In the genomic region with DNA sequence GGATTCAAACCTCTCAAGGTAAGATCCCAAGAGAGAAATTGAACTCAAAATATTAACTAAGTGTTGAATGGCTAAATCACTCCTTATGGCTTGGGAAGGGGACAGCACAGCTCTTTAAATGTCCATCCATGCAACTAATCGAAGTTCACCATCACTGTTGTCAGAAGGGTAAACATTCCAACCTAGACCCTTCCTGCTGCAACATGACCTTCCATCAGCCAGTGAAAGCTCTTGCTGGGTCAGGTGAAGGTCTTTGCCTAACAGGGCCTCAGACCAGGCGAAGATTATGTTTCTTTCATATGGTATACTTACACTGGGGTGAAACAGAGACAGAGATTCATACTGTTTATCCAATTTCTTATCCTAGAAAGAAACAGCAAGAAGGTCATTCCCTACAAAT, we compare ENCODE assay signal across 1 cellular context.
A peak's percentile ranks its signal among the peaks of the same experiment; 100 is the strongest.
TF ChIP-seq lines count a peak whose summit lies in the region.

No MANE protein-coding gene starts in this region.

TF ChIP-seq in HepG2, 621 proteins besides CTCF, POLR2A, EP300 and RAD21 (continued from another document and continues in another):
- TF ChIP-seq, protein P1, sequence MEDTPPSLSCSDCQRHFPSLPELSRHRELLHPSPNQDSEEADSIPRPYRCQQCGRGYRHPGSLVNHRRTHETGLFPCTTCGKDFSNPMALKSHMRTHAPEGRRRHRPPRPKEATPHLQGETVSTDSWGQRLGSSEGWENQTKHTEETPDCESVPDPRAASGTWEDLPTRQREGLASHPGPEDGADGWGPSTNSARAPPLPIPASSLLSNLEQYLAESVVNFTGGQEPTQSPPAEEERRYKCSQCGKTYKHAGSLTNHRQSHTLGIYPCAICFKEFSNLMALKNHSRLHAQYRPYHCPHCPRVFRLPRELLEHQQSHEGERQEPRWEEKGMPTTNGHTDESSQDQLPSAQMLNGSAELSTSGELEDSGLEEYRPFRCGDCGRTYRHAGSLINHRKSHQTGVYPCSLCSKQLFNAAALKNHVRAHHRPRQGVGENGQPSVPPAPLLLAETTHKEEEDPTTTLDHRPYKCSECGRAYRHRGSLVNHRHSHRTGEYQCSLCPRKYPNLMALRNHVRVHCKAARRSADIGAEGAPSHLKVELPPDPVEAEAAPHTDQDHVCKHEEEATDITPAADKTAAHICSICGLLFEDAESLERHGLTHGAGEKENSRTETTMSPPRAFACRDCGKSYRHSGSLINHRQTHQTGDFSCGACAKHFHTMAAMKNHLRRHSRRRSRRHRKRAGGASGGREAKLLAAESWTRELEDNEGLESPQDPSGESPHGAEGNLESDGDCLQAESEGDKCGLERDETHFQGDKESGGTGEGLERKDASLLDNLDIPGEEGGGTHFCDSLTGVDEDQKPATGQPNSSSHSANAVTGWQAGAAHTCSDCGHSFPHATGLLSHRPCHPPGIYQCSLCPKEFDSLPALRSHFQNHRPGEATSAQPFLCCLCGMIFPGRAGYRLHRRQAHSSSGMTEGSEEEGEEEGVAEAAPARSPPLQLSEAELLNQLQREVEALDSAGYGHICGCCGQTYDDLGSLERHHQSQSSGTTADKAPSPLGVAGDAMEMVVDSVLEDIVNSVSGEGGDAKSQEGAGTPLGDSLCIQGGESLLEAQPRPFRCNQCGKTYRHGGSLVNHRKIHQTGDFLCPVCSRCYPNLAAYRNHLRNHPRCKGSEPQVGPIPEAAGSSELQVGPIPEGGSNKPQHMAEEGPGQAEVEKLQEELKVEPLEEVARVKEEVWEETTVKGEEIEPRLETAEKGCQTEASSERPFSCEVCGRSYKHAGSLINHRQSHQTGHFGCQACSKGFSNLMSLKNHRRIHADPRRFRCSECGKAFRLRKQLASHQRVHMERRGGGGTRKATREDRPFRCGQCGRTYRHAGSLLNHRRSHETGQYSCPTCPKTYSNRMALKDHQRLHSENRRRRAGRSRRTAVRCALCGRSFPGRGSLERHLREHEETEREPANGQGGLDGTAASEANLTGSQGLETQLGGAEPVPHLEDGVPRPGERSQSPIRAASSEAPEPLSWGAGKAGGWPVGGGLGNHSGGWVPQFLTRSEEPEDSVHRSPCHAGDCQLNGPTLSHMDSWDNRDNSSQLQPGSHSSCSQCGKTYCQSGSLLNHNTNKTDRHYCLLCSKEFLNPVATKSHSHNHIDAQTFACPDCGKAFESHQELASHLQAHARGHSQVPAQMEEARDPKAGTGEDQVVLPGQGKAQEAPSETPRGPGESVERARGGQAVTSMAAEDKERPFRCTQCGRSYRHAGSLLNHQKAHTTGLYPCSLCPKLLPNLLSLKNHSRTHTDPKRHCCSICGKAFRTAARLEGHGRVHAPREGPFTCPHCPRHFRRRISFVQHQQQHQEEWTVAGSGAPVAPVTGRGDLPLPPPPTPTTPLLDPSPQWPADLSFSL (CRISPR knock-in tag; IDR thresholded peaks at IDR 0.05) = no peak
- TF ChIP-seq ZSCAN22 (CRISPR knock-in tag; IDR thresholded peaks at IDR 0.05) (no peak), ZBTB42 (CRISPR knock-in tag; IDR thresholded peaks at IDR 0.05) (no peak), ZNF329 (CRISPR knock-in tag; IDR thresholded peaks at IDR 0.05; ENCODE audit: low read depth) (no peak), HNF4A (CRISPR knock-in tag; IDR thresholded peaks at IDR 0.05) (peak; percentile 59), ZNF557 (CRISPR knock-in tag; IDR thresholded peaks at IDR 0.05) (no peak), CHCHD3 (CRISPR knock-in tag; IDR thresholded peaks at IDR 0.05) (no peak), CBX5 (CRISPR knock-in tag; IDR thresholded peaks at IDR 0.05; ENCODE audit: borderline replicate concordance) (no peak), RCOR2 (CRISPR knock-in tag; IDR thresholded peaks at IDR 0.05) (0 out of 2 replicates have a peak, but pooled peaks have one; percentile 44), RARA (CRISPR knock-in tag; IDR thresholded peaks at IDR 0.05) (peak; percentile 88), ZNF605 (CRISPR knock-in tag; IDR thresholded peaks at IDR 0.05) (0 out of 2 replicates have a peak, but pooled peaks have one; percentile 14), GABPB1 (CRISPR knock-in tag; IDR thresholded peaks at IDR 0.05) (no peak), ZNF224 (CRISPR knock-in tag; IDR thresholded peaks at IDR 0.05) (no peak), ZNF235 (CRISPR knock-in tag; IDR thresholded peaks at IDR 0.05; ENCODE audit: borderline replicate concordance) (no peak), HMG20A (CRISPR knock-in tag; IDR thresholded peaks at IDR 0.05; ENCODE audit: borderline replicate concordance) (peak; percentile 36; the same call in 1 of the 2 replicates), KMT2B (CRISPR knock-in tag; IDR thresholded peaks at IDR 0.05) (no peak), FOXK2 (IDR thresholded peaks at IDR 0.05) (no peak), ZSCAN12 (CRISPR knock-in tag; IDR thresholded peaks at IDR 0.05) (no peak), SCMH1 (CRISPR knock-in tag; IDR thresholded peaks at IDR 0.05; ENCODE audit: borderline replicate concordance) (no peak), ATF4 (CRISPR knock-in tag; IDR thresholded peaks at IDR 0.05) (no peak), SMAD9 (CRISPR knock-in tag; IDR thresholded peaks at IDR 0.05) (no peak), NFIC (IDR thresholded peaks at IDR 0.05; ENCODE audit: low read length) (no peak), PHF21A (CRISPR knock-in tag; IDR thresholded peaks at IDR 0.05) (peak; percentile 45; the same call in 1 of the 2 replicates), ISL2 (CRISPR knock-in tag; IDR thresholded peaks at IDR 0.05) (no peak), THYN1 (CRISPR knock-in tag; IDR thresholded peaks at IDR 0.05; ENCODE audit: borderline replicate concordance, low read depth) (no peak), WIZ (CRISPR knock-in tag; IDR thresholded peaks at IDR 0.05) (no peak), NR2F2 (IDR thresholded peaks at IDR 0.05; ENCODE audit: borderline replicate concordance, low read depth) (peak; percentile 43; the same call in 1 of the 2 replicates), ZNF326 (CRISPR knock-in tag; IDR thresholded peaks at IDR 0.05; ENCODE audit: borderline replicate concordance) (no peak), GATAD2A (CRISPR knock-in tag; IDR thresholded peaks at IDR 0.05) (0 out of 2 replicates have a peak, but pooled peaks have one; percentile 23), TIGD3 (CRISPR knock-in tag; IDR thresholded peaks at IDR 0.05; ENCODE audit: borderline replicate concordance) (no peak), ZNF546 (CRISPR knock-in tag; conservative IDR thresholded peaks at IDR 0.05) (no peak), MED1 (CRISPR knock-in tag; IDR thresholded peaks at IDR 0.05) (no peak), EEA1 (CRISPR knock-in tag; IDR thresholded peaks at IDR 0.05; ENCODE audit: borderline replicate concordance) (no peak), ZNF740 (CRISPR knock-in tag; IDR thresholded peaks at IDR 0.05) (no peak), CEBPB (IDR thresholded peaks at IDR 0.05; ENCODE audit: borderline replicate concordance, low read depth, low read length) (no peak), ZNF17 (CRISPR knock-in tag; IDR thresholded peaks at IDR 0.05) (no peak), KMT2A (CRISPR knock-in tag; IDR thresholded peaks at IDR 0.05) (no peak), THRA (CRISPR knock-in tag; IDR thresholded peaks at IDR 0.05; ENCODE audit: borderline replicate concordance) (peak; percentile 53; the same call in 1 of the 2 replicates), ZBTB43 (CRISPR knock-in tag; conservative IDR thresholded peaks at IDR 0.05) (no peak)
- TF ChIP-seq, protein P2, sequence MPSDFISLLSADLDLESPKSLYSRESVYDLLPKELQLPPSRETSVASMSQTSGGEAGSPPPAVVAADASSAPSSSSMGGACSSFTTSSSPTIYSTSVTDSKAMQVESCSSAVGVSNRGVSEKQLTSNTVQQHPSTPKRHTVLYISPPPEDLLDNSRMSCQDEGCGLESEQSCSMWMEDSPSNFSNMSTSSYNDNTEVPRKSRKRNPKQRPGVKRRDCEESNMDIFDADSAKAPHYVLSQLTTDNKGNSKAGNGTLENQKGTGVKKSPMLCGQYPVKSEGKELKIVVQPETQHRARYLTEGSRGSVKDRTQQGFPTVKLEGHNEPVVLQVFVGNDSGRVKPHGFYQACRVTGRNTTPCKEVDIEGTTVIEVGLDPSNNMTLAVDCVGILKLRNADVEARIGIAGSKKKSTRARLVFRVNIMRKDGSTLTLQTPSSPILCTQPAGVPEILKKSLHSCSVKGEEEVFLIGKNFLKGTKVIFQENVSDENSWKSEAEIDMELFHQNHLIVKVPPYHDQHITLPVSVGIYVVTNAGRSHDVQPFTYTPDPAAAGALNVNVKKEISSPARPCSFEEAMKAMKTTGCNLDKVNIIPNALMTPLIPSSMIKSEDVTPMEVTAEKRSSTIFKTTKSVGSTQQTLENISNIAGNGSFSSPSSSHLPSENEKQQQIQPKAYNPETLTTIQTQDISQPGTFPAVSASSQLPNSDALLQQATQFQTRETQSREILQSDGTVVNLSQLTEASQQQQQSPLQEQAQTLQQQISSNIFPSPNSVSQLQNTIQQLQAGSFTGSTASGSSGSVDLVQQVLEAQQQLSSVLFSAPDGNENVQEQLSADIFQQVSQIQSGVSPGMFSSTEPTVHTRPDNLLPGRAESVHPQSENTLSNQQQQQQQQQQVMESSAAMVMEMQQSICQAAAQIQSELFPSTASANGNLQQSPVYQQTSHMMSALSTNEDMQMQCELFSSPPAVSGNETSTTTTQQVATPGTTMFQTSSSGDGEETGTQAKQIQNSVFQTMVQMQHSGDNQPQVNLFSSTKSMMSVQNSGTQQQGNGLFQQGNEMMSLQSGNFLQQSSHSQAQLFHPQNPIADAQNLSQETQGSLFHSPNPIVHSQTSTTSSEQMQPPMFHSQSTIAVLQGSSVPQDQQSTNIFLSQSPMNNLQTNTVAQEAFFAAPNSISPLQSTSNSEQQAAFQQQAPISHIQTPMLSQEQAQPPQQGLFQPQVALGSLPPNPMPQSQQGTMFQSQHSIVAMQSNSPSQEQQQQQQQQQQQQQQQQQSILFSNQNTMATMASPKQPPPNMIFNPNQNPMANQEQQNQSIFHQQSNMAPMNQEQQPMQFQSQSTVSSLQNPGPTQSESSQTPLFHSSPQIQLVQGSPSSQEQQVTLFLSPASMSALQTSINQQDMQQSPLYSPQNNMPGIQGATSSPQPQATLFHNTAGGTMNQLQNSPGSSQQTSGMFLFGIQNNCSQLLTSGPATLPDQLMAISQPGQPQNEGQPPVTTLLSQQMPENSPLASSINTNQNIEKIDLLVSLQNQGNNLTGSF (CRISPR knock-in tag; IDR thresholded peaks at IDR 0.05) = no peak
- TF ChIP-seq, protein P3, sequence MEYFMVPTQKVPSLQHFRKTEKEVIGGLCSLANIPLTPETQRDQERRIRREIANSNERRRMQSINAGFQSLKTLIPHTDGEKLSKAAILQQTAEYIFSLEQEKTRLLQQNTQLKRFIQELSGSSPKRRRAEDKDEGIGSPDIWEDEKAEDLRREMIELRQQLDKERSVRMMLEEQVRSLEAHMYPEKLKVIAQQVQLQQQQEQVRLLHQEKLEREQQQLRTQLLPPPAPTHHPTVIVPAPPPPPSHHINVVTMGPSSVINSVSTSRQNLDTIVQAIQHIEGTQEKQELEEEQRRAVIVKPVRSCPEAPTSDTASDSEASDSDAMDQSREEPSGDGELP (IDR thresholded peaks at IDR 0.05; ENCODE audit: borderline replicate concordance, low read depth) = no peak
- TF ChIP-seq, protein P4, sequence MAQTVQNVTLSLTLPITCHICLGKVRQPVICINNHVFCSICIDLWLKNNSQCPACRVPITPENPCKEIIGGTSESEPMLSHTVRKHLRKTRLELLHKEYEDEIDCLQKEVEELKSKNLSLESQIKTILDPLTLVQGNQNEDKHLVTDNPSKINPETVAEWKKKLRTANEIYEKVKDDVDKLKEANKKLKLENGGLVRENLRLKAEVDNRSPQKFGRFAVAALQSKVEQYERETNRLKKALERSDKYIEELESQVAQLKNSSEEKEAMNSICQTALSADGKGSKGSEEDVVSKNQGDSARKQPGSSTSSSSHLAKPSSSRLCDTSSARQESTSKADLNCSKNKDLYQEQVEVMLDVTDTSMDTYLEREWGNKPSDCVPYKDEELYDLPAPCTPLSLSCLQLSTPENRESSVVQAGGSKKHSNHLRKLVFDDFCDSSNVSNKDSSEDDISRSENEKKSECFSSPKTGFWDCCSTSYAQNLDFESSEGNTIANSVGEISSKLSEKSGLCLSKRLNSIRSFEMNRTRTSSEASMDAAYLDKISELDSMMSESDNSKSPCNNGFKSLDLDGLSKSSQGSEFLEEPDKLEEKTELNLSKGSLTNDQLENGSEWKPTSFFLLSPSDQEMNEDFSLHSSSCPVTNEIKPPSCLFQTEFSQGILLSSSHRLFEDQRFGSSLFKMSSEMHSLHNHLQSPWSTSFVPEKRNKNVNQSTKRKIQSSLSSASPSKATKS (CRISPR knock-in tag; IDR thresholded peaks at IDR 0.05) = no peak
